ENCODE assay signal across 13 cellular contexts in genomic region chr1:159657477-159657876, GRCh38. TPM values are rescaled to one million over a fixed set of nuclear protein-coding genes. Genes with fewer than 3 reads are reported as not detected.
"Had no signal": no experiment of that assay in that cellular context is flagged by ENCODE, and none has a peak within 500 bp of the region (broad histone marks: within the 10 kb centered on the region; RNA-seq: fewer than 3 reads in every experiment).

No MANE protein-coding gene starts in this region.

RNA-seq across cellular contexts. Expression of gene CRP, which starts 56.9 kb away (rescaled TPM):
- total RNA-seq: activated naive CD4-positive, alpha-beta T cell treated with anti-CD3 and anti-CD28 coated beads for 36 hours; activated naive CD4-positive, alpha-beta T cell treated with anti-CD3 and anti-CD28 coated beads, Interleukin-2, amount 50 U/mL, for 72 hours; activated naive CD8-positive, alpha-beta T cell treated with anti-CD3 and anti-CD28 coated beads for 36 hours; activated naive CD8-positive, alpha-beta T cell treated with anti-CD3 and anti-CD28 coated beads, Interleukin-2, amount 10 ng/mL, durations not matched to agents 7 days and 5 days; activated T-cell treated with anti-CD3 and anti-CD28 coated beads, Interleukin-2, amount 50 U/mL, for 72 hours; activated T-helper 1 cell treated with anti-CD3 and anti-CD28 coated beads, Interleukin-12 subunit alpha, Interleukin-12 subunit beta, Interleukin-2, Interleukin-4 antibody, amounts not matched to agents 30 ng/mL and 10 ng/mL and 1 ng/mL, durations not matched to agents 14 hours and 24 hours and 36 hours; activated T-helper 17 cell treated with anti-CD3 and anti-CD28 coated beads, Interleukin-2, amount 50 U/mL, for 72 hours; activated T-helper 2 cell treated with anti-CD3 and anti-CD28 coated beads, Interferon-gamma antibody, Interleukin-2, Interleukin-4, amounts not matched to agents 10 μg/mL and 5 μg/mL and 100 μg/mL, durations not matched to agents 14 hours and 24 hours and 36 hours; astrocyte; bronchial epithelial cell; cardiac muscle cell; cardiac septum; cerebellum had no signal
- polyA plus RNA-seq: cardiac muscle cell had no signal
